Comparison of ENCODE assay signal across 1 cellular context in the genomic region with DNA sequence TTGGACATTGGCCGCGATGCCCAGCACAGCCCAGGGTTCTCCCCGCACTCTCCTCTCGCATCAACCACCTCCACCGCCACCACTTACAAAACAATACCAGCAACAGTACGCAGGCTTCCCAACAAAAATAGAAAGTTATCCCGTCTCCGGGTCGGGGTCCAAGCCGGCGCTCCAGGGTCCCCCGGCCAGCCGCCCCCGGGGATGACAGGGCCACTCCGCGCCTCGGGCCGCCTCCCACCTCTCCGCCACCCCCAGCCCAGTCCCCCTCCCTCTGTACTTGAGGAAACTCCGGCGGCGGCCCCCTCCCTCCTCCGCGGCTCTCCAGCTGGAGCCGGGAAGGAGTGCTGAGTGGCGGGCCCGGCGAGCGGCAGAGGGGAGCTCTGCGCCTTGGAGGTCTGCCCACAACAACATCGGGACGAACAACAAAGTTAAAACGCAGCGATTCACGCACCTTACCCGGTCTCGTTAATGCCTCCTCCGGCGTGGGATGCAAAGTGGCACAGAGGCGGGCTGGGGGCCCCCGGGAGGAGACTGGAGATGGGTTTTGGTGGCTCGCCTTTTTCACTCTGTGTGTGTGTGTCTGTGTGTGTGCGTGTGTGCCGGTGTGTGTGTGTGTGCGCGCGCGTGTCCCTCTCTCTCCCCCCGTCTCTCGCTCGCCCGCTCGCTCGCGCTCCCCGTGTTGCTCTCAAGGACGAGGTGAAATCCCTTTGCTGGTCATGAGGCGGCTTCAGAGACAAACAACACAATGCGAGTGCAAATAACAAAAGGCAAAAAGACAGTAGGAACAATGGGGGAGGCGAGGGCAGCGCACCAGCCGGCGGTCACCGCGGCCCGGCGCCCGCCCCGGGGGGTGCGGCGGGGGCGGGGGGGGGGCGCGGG.
TF ChIP-seq lines count a peak whose summit lies in the region.

No MANE protein-coding gene starts in this region.

TF ChIP-seq in H1, 55 proteins besides CTCF, POLR2A, EP300 and RAD21 (continued from another document):
- TF ChIP-seq SP2 (IDR thresholded peaks at IDR 0.05; ENCODE audit: low read length) (no peak), CBX5 (IDR thresholded peaks at IDR 0.05; ENCODE audit: low read depth, low read length) (no peak), EGR1 (IDR thresholded peaks at IDR 0.05; ENCODE audit: borderline replicate concordance, low read depth, low read length) (peak; percentile 35), TCF12 (IDR thresholded peaks at IDR 0.05; ENCODE audit: low read depth, low read length) (no peak), GTF2F1 (IDR thresholded peaks at IDR 0.05; ENCODE audit: borderline replicate concordance, low read depth, low read length) (no peak), PHF8 (conservative IDR thresholded peaks at IDR 0.05; ENCODE audit: low read depth, low read length) (peak; percentile 25; the same call in 1 of the 2 replicates), SIN3A (conservative IDR thresholded peaks at IDR 0.05 in 1 of 2, IDR thresholded peaks at IDR 0.05 in 1 of 2; ENCODE audit: low read depth in 1 of 2, low read length in 2 of 2) (peak in 1 of 2 experiments; percentile 68; a peak in 2 of 4 replicates), FOSL1 (IDR thresholded peaks at IDR 0.05; ENCODE audit: insufficient read depth, low read depth, low read length) (no peak), RBBP5 (IDR thresholded peaks at IDR 0.05; ENCODE audit: borderline replicate concordance, low read depth, low read length) (peak; percentile 73)
